Comparison of ENCODE assay signal across 16 cellular contexts in genomic region chr1:5650283-5651026, GRCh38.
"Had no signal": no experiment of that assay in that cellular context is flagged by ENCODE, and none has a peak within 500 bp of the region (broad histone marks: within the 10 kb centered on the region; RNA-seq: fewer than 3 reads in every experiment).

No MANE protein-coding gene starts in this region.

- ATAC-seq: esophagus mucosa; psoas muscle; stimulated activated naive CD8-positive, alpha-beta T cell treated with anti-CD3 and anti-CD28 coated beads, Interleukin-15, amount 100 ng/mL, for 72 hours; upper lobe of right lung had no signal

- H3K27ac ChIP-seq: dorsolateral prefrontal cortex, left ventricle myocardium inferior, psoas muscle, sigmoid colon, spleen, upper lobe of right lung had no signal

- DNase-seq: activated B cell treated with CpG ODN at 0.5 μM for 24 hours; activated CD4-positive, alpha-beta T cell treated with anti-CD3 and anti-CD28 coated beads, Interleukin-2, amount 10 ng/mL, durations not matched to agents 24 days and 14 days; activated effector memory CD4-positive, alpha-beta T cell treated with Interleukin-2 at 50 U/mL for 16 hours; activated naive CD4-positive, alpha-beta T cell treated with anti-CD3 and anti-CD28 coated beads, Interleukin-2, amount 50 U/mL, for 16 hours; activated T-cell treated with anti-CD3 and anti-CD28 coated beads, Interleukin-2, amount 50 U/mL, for 24 hours; left ventricle myocardium inferior; mesendoderm; psoas muscle; sigmoid colon; spleen; stimulated activated CD4-positive, alpha-beta T cell treated with anti-CD3 and anti-CD28 coated beads, Interleukin-1b, Interleukin-23, amount 100 ng/mL, for 48 hours; stimulated activated naive CD8-positive, alpha-beta T cell treated with anti-CD3 and anti-CD28 coated beads, Interleukin-15, amount 100 ng/mL, for 72 hours; T-helper 2 cell; upper lobe of right lung had no signal
